ENCODE assay signal across 9 cellular contexts in genomic region chr14:61894452-61895077, GRCh38.
DNase-seq lines count a peak whose midpoint lies in the region; ATAC-seq, FAIRE-seq and TF ChIP-seq lines count a peak whose summit lies in the region.
"Had no signal": no experiment of that assay in that cellular context is flagged by ENCODE, and none has a peak within 500 bp of the region (broad histone marks: within the 10 kb centered on the region; RNA-seq: fewer than 3 reads in every experiment).

No MANE protein-coding gene starts in this region.

- H3K9me3 ChIP-seq in HEK293 (ENCODE audit: control insufficient read depth, insufficient read depth, low read depth, low read length): no peaks in the 10 kb centered on the region

- no peaks in the 10 kb centered on the region for H3K27me3 ChIP-seq in mesendoderm (ENCODE audit: insufficient read depth, low read length, poor library complexity)

- no peak overlapping the region for H3K4me3 ChIP-seq in HEK293 (ENCODE audit: low read depth, low read length)
- no peak overlapping the region for H3K4me3 ChIP-seq in mesendoderm (ENCODE audit: low read length)

- H2BK120ac ChIP-seq in mesendoderm (ENCODE audit: low read depth, low read length): no peak overlapping the region

- H3K4me1 ChIP-seq in HEK293 (ENCODE audit: control insufficient read depth, insufficient read depth, low read length) (no peaks in the 10 kb centered on the region), mesendoderm (ENCODE audit: control insufficient read depth, low read depth, low read length) (no peaks in the 10 kb centered on the region)

- no peak for ATAC-seq in activated CD4-positive, alpha-beta T cell treated with anti-CD3 and anti-CD28 coated beads for 36 hours
- ATAC-seq in HG03565 (IDR thresholded peaks at IDR 0.05; ENCODE audit: unreplicated experiment): no peak

- no peaks in the 10 kb centered on the region for H3K79me1 ChIP-seq in mesendoderm (ENCODE audit: low read length)

- H3K36me3 ChIP-seq in HEK293 (ENCODE audit: control insufficient read depth in 2 of 2, insufficient read depth in 1 of 2, low read length in 2 of 2): no peaks in the 10 kb centered on the region
- no peaks in the 10 kb centered on the region for H3K36me3 ChIP-seq in mesendoderm (ENCODE audit: control insufficient read depth, insufficient read depth, low read length)

- no peak overlapping the region for H2AK5ac ChIP-seq in mesendoderm (ENCODE audit: low read length)

- POLR2A ChIA-PET in HEK293 (lab: Yijun Ruan, JAX): no interaction called here
- POLR2A ChIA-PET in activated CD4-positive, alpha-beta T cell treated with anti-CD3 and anti-CD28 coated beads for 36 hours (lab: Charles Lee): no interaction called here

- no peaks in the 10 kb centered on the region for H3K36me3 Mint-ChIP-seq in activated CD4-positive, alpha-beta T cell treated with anti-CD3 and anti-CD28 coated beads for 36 hours (ENCODE audit: low read depth)

- DNase-seq in D721Med (ENCODE audit: insufficient read length, low spot score) (peak; percentile 24), NCI-H2171 (lab: John Stamatoyannopoulos, UW) (peak; percentile 94), dermis blood vessel endothelial cell (peak; percentile 78), mesendoderm (peak; percentile 69)
- peak; percentile 83 for DNase-seq in activated CD4-positive, alpha-beta T cell treated with anti-CD3 and anti-CD28 coated beads for 36 hours
- DNase-seq in stimulated activated CD8-positive, alpha-beta memory T cell treated with anti-CD3 and anti-CD28 coated beads, Interleukin-4, amount 100 ng/mL, for 4 hours (ENCODE audit: low read depth in 2 of 2, low spot score in 1 of 2): peak; percentile 16 to 22

- H3K27me3 Mint-ChIP-seq in activated CD4-positive, alpha-beta T cell treated with anti-CD3 and anti-CD28 coated beads for 36 hours: peaks cover 2% of the 10 kb centered on the region

- WGBS in mesendoderm (ENCODE audit: extremely low coverage, insufficient coverage, low lambda C conversion rate): no CpG with 5 or more reads among the region's 5 CpGs

- no peaks in the 10 kb centered on the region for H3K79me2 ChIP-seq in mesendoderm (ENCODE audit: control insufficient read depth, insufficient read depth, low read length)

- H3K27ac Mint-ChIP-seq in activated CD4-positive, alpha-beta T cell treated with anti-CD3 and anti-CD28 coated beads for 36 hours: no peak overlapping the region

- H3K9me3 Mint-ChIP-seq in activated CD4-positive, alpha-beta T cell treated with anti-CD3 and anti-CD28 coated beads for 36 hours (ENCODE audit: low read depth): no peaks in the 10 kb centered on the region

- no peak overlapping the region for H2BK15ac ChIP-seq in mesendoderm (replicated peaks; ENCODE audit: low read depth)

- CTCF ChIA-PET in HEK293 (lab: Yijun Ruan, JAX): interaction anchor here (0.7 to 3.6 kb wide), 18 partner anchors 10 to 1382 kb away, joined by 3 to 63 read pairs (median 4); no protein-coding TSS in a partner anchor
- CTCF ChIA-PET in activated CD4-positive, alpha-beta T cell treated with anti-CD3 and anti-CD28 coated beads for 36 hours (lab: Charles Lee): interaction anchor here (0.7 to 4.3 kb wide), 13 partner anchors 10 to 237 kb away, joined by 3 to 54 read pairs (median 3); no protein-coding TSS in a partner anchor

- no peak overlapping the region for H2BK5ac ChIP-seq in mesendoderm (ENCODE audit: low read length)

- peaks cover 14% of the 10 kb centered on the region for H3K4me1 Mint-ChIP-seq in activated CD4-positive, alpha-beta T cell treated with anti-CD3 and anti-CD28 coated beads for 36 hours

- intact Hi-C loops in activated CD4-positive, alpha-beta T cell treated with anti-CD3 and anti-CD28 coated beads for 36 hours (cut with DNase I, micrococcal nuclease): loop anchor here (1.0 to 10.0 kb wide), 3 partner anchors 108 to 1380 kb away; no protein-coding TSS in a partner anchor

- H3K27ac ChIP-seq in HEK293 (ENCODE audit: extremely low read depth, low read depth, low read length) (no peak overlapping the region), mesendoderm (ENCODE audit: low read depth, low read length) (no peak overlapping the region)

- H3K23ac ChIP-seq in mesendoderm (ENCODE audit: low read length): no peak overlapping the region

- peak; percentile 35 for FAIRE-seq in D721Med (lab: Jason Lieb, UNC)
- FAIRE-seq: TTC549 had no signal

- H3K9ac ChIP-seq in mesendoderm (ENCODE audit: low read length): no peak overlapping the region

- no peak overlapping the region for H4K5ac ChIP-seq in mesendoderm (ENCODE audit: low read length)

- H3K18ac ChIP-seq in mesendoderm (ENCODE audit: low read length): no peak overlapping the region

- H3K4ac ChIP-seq in mesendoderm (ENCODE audit: low read depth, low read length): no peak overlapping the region

- H3K4me3 Mint-ChIP-seq in activated CD4-positive, alpha-beta T cell treated with anti-CD3 and anti-CD28 coated beads for 36 hours: no peak overlapping the region

- H3K56ac ChIP-seq in mesendoderm (ENCODE audit: low read length): no peak overlapping the region

- no peak overlapping the region for H4K8ac ChIP-seq in mesendoderm (ENCODE audit: low read depth, low read length)

- TF ChIP-seq CTCF in D721Med (IDR thresholded peaks at IDR 0.05; ENCODE audit: insufficient read depth, missing control alignments) (peak; percentile 77), HEK293 (tag by site-specific recombination; IDR thresholded peaks at IDR 0.05) (no peak)

- no peak overlapping the region for H3K4me2 ChIP-seq in mesendoderm (ENCODE audit: low read length)

TF ChIP-seq in HEK293, 187 proteins besides CTCF, POLR2A, EP300 and RAD21:
- TF ChIP-seq ZSCAN30 (tag by site-specific recombination; IDR thresholded peaks at IDR 0.05) (peak; percentile 66; the same call in 1 of the 2 replicates), ZNF704 (tag by site-specific recombination; IDR thresholded peaks at IDR 0.05) (no peak), ZNF654 (tag by site-specific recombination; IDR thresholded peaks at IDR 0.05; ENCODE audit: low read depth) (peak; percentile 41), ZNF2 (tag by site-specific recombination; IDR thresholded peaks at IDR 0.05) (peak; percentile 86)

Comparison
In these comparisons a context has a peak if more than half of its experiments do, and no peak if none do; other contexts are left out.
1. DNase-seq: peak in every context shown above with its lines; median percentile 94 in NCI-H2171; 83 in activated CD4-positive, alpha-beta T cell treated with anti-CD3 and anti-CD28 coated beads for 36 hours; 78 in dermis blood vessel endothelial cell; 69 in mesendoderm; 24 in D721Med; 19 in stimulated activated CD8-positive, alpha-beta memory T cell treated with anti-CD3 and anti-CD28 coated beads, Interleukin-4, amount 100 ng/mL, for 4 hours.